ENCODE assay signal across 19 cellular contexts in the genomic region with DNA sequence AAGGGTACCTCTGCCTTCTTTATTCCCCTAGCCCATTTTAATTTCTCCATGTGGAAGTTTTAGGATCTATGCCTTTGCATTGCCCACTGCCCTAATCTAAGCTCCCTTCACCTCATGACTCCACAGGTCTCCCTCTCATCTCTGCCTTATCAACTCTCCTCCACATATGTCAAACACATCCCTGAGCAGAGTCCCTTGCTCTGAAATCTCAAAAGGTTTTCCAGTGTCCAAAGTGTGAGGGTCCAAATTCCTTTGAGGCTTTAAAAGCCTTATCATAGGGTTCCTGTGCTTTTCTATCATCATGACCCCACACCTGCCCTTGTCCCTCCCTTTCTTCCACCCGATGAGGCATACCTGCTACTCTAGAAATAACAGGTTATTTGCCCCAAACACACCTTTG.
"Had no signal": no experiment of that assay in that cellular context is flagged by ENCODE, and none has a peak within 500 bp of the region (broad histone marks: within the 10 kb centered on the region; RNA-seq: fewer than 3 reads in every experiment).

No MANE protein-coding gene starts in this region.

- H3K4me3 Mint-ChIP-seq: memory B cell; naive B cell; stimulated activated naive CD8-positive, alpha-beta T cell treated with anti-CD3 and anti-CD28 coated beads, Interleukin-15, Interleukin-2, amounts not matched to agents 100 ng/mL and 50 ng/mL, for 24 hours had no signal

- H3K27ac ChIP-seq: lower lobe of right lung, neutrophil, ovary, uterus had no signal

- H3K9me3 ChIP-seq: heart right ventricle, left lung, lower lobe of right lung, neutrophil, ovary, tibial artery, upper lobe of left lung, uterus had no signal

- H3K27me3 Mint-ChIP-seq: memory B cell; stimulated activated naive CD8-positive, alpha-beta T cell treated with anti-CD3 and anti-CD28 coated beads, Interleukin-15, Interleukin-2, amounts not matched to agents 100 ng/mL and 50 ng/mL, for 24 hours had no signal

- H3K4me3 ChIP-seq: dorsolateral prefrontal cortex, heart right ventricle, left lung, lower lobe of right lung, ovary, tibial artery, upper lobe of left lung, uterus had no signal

- H3K4me1 ChIP-seq: uterus had no signal

- H3K9me3 Mint-ChIP-seq: memory B cell; naive B cell; stimulated activated naive CD8-positive, alpha-beta T cell treated with anti-CD3 and anti-CD28 coated beads, Interleukin-15, Interleukin-2, amounts not matched to agents 100 ng/mL and 50 ng/mL, for 24 hours had no signal

- H3K36me3 ChIP-seq: ovary, upper lobe of left lung, uterus had no signal

- H3K4me1 Mint-ChIP-seq: memory B cell, naive B cell had no signal

- H3K27ac Mint-ChIP-seq: memory B cell; stimulated activated naive CD8-positive, alpha-beta T cell treated with anti-CD3 and anti-CD28 coated beads, Interleukin-15, Interleukin-2, amounts not matched to agents 100 ng/mL and 50 ng/mL, for 24 hours had no signal

- DNase-seq: central memory CD4-positive, alpha-beta T cell; cortex of kidney; effector CD8-positive, alpha-beta T cell; midbrain; naive B cell; ovary; tibial artery; uterus had no signal

- FAIRE-seq: endometrium, frontal cortex, keratinocyte had no signal

- H3K27me3 ChIP-seq: dorsolateral prefrontal cortex, heart right ventricle, left lung, neutrophil, ovary, tibial artery, upper lobe of left lung, uterus had no signal
